ENCODE assay signal across 1 cellular context in the genomic region with DNA sequence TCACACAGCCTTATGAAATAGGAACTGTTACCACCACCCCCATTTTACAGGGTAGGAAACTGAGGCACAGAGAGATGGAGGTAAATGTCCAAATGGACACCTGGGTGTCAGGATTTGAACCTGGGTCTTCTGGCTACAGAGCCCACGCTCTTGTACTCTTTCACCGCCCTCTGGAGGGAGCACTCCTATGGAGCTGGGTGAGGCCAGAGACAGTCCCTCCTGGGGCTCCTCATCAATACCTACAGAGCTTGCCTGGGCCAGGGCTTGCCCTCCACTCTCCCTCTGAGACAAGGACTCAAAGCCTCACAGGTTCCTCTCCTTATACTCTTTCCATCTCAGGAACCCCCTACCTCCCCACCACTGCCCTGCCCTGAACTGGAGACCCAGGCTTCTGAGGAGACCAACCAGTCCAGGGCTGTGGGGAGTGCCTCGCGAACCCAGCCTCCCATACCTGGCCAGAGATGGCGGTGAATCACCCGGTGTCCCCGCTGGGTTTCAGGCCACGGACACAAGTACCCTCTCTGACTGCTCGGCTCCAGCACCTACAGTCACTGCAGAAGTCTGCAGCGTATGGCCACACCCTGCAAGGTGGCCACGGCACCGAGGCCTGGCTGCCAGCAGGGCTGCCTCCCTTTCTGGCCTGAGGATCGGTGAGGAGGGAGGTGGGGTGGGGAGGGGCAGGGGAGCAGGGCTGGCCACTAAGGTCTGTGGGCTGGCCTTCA.
TF ChIP-seq lines count a peak whose summit lies in the region.

No MANE protein-coding gene starts in this region.

TF ChIP-seq in IMR-90, 13 proteins besides CTCF, POLR2A, EP300 and RAD21:
- TF ChIP-seq NFE2L2 (IDR thresholded peaks at IDR 0.05; ENCODE audit: low read depth, low read length) (no peak), ELK1 (IDR thresholded peaks at IDR 0.05; ENCODE audit: borderline replicate concordance, low read depth, low read length) (no peak), FOS (IDR thresholded peaks at IDR 0.05; ENCODE audit: low read depth, low read length) (no peak), MAZ (IDR thresholded peaks at IDR 0.05; ENCODE audit: borderline replicate concordance, low read depth, low read length) (no peak), CEBPB (IDR thresholded peaks at IDR 0.05; ENCODE audit: low read depth, low read length) (no peak), RCOR1 (IDR thresholded peaks at IDR 0.05; ENCODE audit: insufficient replicate concordance, low read length) (no peak), CHD1 (IDR thresholded peaks at IDR 0.05; ENCODE audit: low read depth, low read length) (no peak), MXI1 (IDR thresholded peaks at IDR 0.05; ENCODE audit: borderline replicate concordance, low read depth, low read length) (no peak), USF2 (IDR thresholded peaks at IDR 0.05; ENCODE audit: low read depth, low read length) (no peak), BHLHE40 (IDR thresholded peaks at IDR 0.05; ENCODE audit: low read depth, low read length) (no peak), SMC3 (IDR thresholded peaks at IDR 0.05; ENCODE audit: low read depth, low read length) (no peak), RFX5 (IDR thresholded peaks at IDR 0.05; ENCODE audit: low read depth, low read length) (no peak)
